In genomic region chr14:95046711-95047681, GRCh38 we compare ENCODE assay signal across 13 cellular contexts.
DNase-seq lines count a peak whose midpoint lies in the region; ATAC-seq and TF ChIP-seq lines count a peak whose summit lies in the region.
"Had no signal": no experiment of that assay in that cellular context is flagged by ENCODE, and none has a peak within 500 bp of the region (broad histone marks: within the 10 kb centered on the region; RNA-seq: fewer than 3 reads in every experiment).

No MANE protein-coding gene starts in this region.

- H3K27me3 Mint-ChIP-seq in glutamatergic neuron (ENCODE audit: unreplicated experiment), result peaks cover 9% of the 10 kb centered on the region

- H3K4me3 Mint-ChIP-seq in glutamatergic neuron (ENCODE audit: unreplicated experiment), result no peak overlapping the region
- H3K4me3 Mint-ChIP-seq: activated CD8-positive, alpha-beta memory T cell treated with anti-CD3 and anti-CD28 coated beads, Interleukin-2, amount 10 ng/mL, durations not matched to agents 7 days and 5 days; activated naive CD8-positive, alpha-beta T cell treated with anti-CD3 and anti-CD28 coated beads, Interleukin-2, amount 10 ng/mL, durations not matched to agents 7 days and 5 days; stimulated activated naive CD8-positive, alpha-beta T cell treated with anti-CD3 and anti-CD28 coated beads, Interleukin-15, Interleukin-2, amounts not matched to agents 100 ng/mL and 50 ng/mL, for 24 hours had no signal

- H3K27ac Mint-ChIP-seq in glutamatergic neuron (ENCODE audit: unreplicated experiment), result no peak overlapping the region
- H3K27ac Mint-ChIP-seq: activated CD8-positive, alpha-beta memory T cell treated with anti-CD3 and anti-CD28 coated beads, Interleukin-2, amount 10 ng/mL, durations not matched to agents 7 days and 5 days; activated naive CD8-positive, alpha-beta T cell treated with anti-CD3 and anti-CD28 coated beads, Interleukin-2, amount 10 ng/mL, durations not matched to agents 7 days and 5 days; stimulated activated naive CD8-positive, alpha-beta T cell treated with anti-CD3 and anti-CD28 coated beads, Interleukin-15, Interleukin-2, amounts not matched to agents 100 ng/mL and 50 ng/mL, for 24 hours had no signal

- H3K27me3 ChIP-seq in RWPE2 (ENCODE audit: insufficient read depth, poor library complexity, severe bottlenecking) (peaks cover 34% of the 10 kb centered on the region), rectal smooth muscle tissue (ENCODE audit: control insufficient read depth, insufficient read depth, low read length) (no peaks in the 10 kb centered on the region), tibial nerve (no peaks in the 10 kb centered on the region)
- H3K27me3 ChIP-seq: BLaER1 had no signal

- H3K9ac ChIP-seq in rectal smooth muscle tissue (ENCODE audit: low read length), result no peak overlapping the region
- H3K9ac ChIP-seq: BLaER1 had no signal

- H3K4me1 ChIP-seq in RWPE2 (ENCODE audit: insufficient read depth, poor library complexity, severe bottlenecking) (no peaks in the 10 kb centered on the region), rectal smooth muscle tissue (ENCODE audit: control insufficient read depth, insufficient read depth, low read length) (peaks cover 5% of the 10 kb centered on the region), tibial nerve (no peaks in the 10 kb centered on the region)

- TF ChIP-seq EP300 in tibial nerve (IDR thresholded peaks at IDR 0.05), result no peak

- H3K4me3 ChIP-seq in RWPE2 (ENCODE audit: severe bottlenecking), result no peak overlapping the region
- no peak overlapping the region for H3K4me3 ChIP-seq in rectal smooth muscle tissue (ENCODE audit: low read length)
- H3K4me3 ChIP-seq in tibial nerve, result no peak overlapping the region
- H3K4me3 ChIP-seq: BLaER1 had no signal

- POLR2A ChIA-PET in RWPE1 (lab: Yijun Ruan, JAX; ENCODE audit: low non-redundant PET), result no interaction called here

- H3K9me3 ChIP-seq in RWPE2 (ENCODE audit: severe bottlenecking), result no peaks in the 10 kb centered on the region
- no peaks in the 10 kb centered on the region for H3K9me3 ChIP-seq in tibial nerve
- H3K9me3 ChIP-seq: BLaER1 had no signal

- H3K36me3 Mint-ChIP-seq in glutamatergic neuron (ENCODE audit: unreplicated experiment), result no peaks in the 10 kb centered on the region
- H3K36me3 Mint-ChIP-seq: activated CD8-positive, alpha-beta memory T cell treated with anti-CD3 and anti-CD28 coated beads, Interleukin-2, amount 10 ng/mL, durations not matched to agents 7 days and 5 days; activated naive CD8-positive, alpha-beta T cell treated with anti-CD3 and anti-CD28 coated beads, Interleukin-2, amount 10 ng/mL, durations not matched to agents 7 days and 5 days had no signal

- ATAC-seq in RWPE2 (ENCODE audit: low read depth), result no peak; the same call in 2 of the 3 replicates
- no peak for ATAC-seq in GM21717 (IDR thresholded peaks at IDR 0.05; ENCODE audit: unreplicated experiment)
- ATAC-seq: activated CD8-positive, alpha-beta memory T cell treated with anti-CD3 and anti-CD28 coated beads, Interleukin-2, amount 10 ng/mL, durations not matched to agents 7 days and 5 days had no signal

- H3K4me1 Mint-ChIP-seq in glutamatergic neuron (ENCODE audit: low read depth, unreplicated experiment), result no peaks in the 10 kb centered on the region
- H3K4me1 Mint-ChIP-seq: activated CD8-positive, alpha-beta memory T cell treated with anti-CD3 and anti-CD28 coated beads, Interleukin-2, amount 10 ng/mL, durations not matched to agents 7 days and 5 days; activated naive CD8-positive, alpha-beta T cell treated with anti-CD3 and anti-CD28 coated beads, Interleukin-2, amount 10 ng/mL, durations not matched to agents 7 days and 5 days had no signal

- H3K27ac ChIP-seq in RWPE2 (ENCODE audit: poor library complexity, severe bottlenecking) (no peak overlapping the region), rectal smooth muscle tissue (ENCODE audit: low read depth, low read length) (peak overlapping the region; percentile 46), tibial nerve (no peak overlapping the region), RWPE1 (no peak overlapping the region)
- H3K27ac ChIP-seq: BLaER1 had no signal

- whole genome bisulfite sequencing in tibial nerve, 2 donors, result 61 to 67% methylated on average over 28 of the region's 28 CpGs

- TF ChIP-seq POLR2A in tibial nerve (IDR thresholded peaks at IDR 0.05), result no peak

- CTCF ChIA-PET in RWPE1 (lab: Yijun Ruan, JAX), result no interaction called here

- no peaks in the 10 kb centered on the region for H3K36me3 ChIP-seq in RWPE2 (ENCODE audit: low read depth)
- no peaks in the 10 kb centered on the region for H3K36me3 ChIP-seq in rectal smooth muscle tissue (ENCODE audit: control insufficient read depth, insufficient read depth, low read length)
- no peaks in the 10 kb centered on the region for H3K36me3 ChIP-seq in tibial nerve
- H3K36me3 ChIP-seq: BLaER1 had no signal

- H3K9me3 Mint-ChIP-seq in glutamatergic neuron (ENCODE audit: unreplicated experiment), result peaks cover 7% of the 10 kb centered on the region
- H3K9me3 Mint-ChIP-seq: activated naive CD8-positive, alpha-beta T cell treated with anti-CD3 and anti-CD28 coated beads, Interleukin-2, amount 10 ng/mL, durations not matched to agents 7 days and 5 days; stimulated activated naive CD8-positive, alpha-beta T cell treated with anti-CD3 and anti-CD28 coated beads, Interleukin-15, Interleukin-2, amounts not matched to agents 100 ng/mL and 50 ng/mL, for 24 hours had no signal

- DNase-seq in H4 (ENCODE audit: low spot score), result peak; percentile 78
- peak; percentile 62 for DNase-seq in RWPE2 (ENCODE audit: low spot score)
- peak; percentile 7 for DNase-seq in glutamatergic neuron
- no peak for DNase-seq in tibial nerve (ENCODE audit: low spot score in 2 of 2)
- DNase-seq in RWPE1 (ENCODE audit: low spot score), result no peak
- no peak for DNase-seq in DMS79 (lab: John Stamatoyannopoulos, UW)
- DNase-seq: activated CD8-positive, alpha-beta memory T cell treated with anti-CD3 and anti-CD28 coated beads, Interleukin-2, amount 10 ng/mL, durations not matched to agents 7 days and 5 days; activated naive CD8-positive, alpha-beta T cell treated with anti-CD3 and anti-CD28 coated beads, Interleukin-2, amount 10 ng/mL, durations not matched to agents 7 days and 5 days; retina had no signal

- no peak for TF ChIP-seq CTCF in RWPE2 (IDR thresholded peaks at IDR 0.05; ENCODE audit: poor library complexity, severe bottlenecking)
- TF ChIP-seq CTCF in glutamatergic neuron (IDR thresholded peaks at IDR 0.05; ENCODE audit: partially characterized antibody, unreplicated experiment), result no peak
- TF ChIP-seq CTCF in tibial nerve (IDR thresholded peaks at IDR 0.05), result no peak
- TF ChIP-seq CTCF in RWPE1 (conservative IDR thresholded peaks at IDR 0.05; ENCODE audit: low read depth), result no peak

Comparison
In these comparisons a context has a peak if more than half of its experiments do, and no peak if none do; other contexts are left out.
1. DNase-seq: peak in H4 (single experiment), RWPE2 (single experiment) and glutamatergic neuron (single experiment); none in tibial nerve (0 of 2), RWPE1 (single experiment) and DMS79 (single experiment).